10 cellular contexts compared by ENCODE assay signal in the genomic region with DNA sequence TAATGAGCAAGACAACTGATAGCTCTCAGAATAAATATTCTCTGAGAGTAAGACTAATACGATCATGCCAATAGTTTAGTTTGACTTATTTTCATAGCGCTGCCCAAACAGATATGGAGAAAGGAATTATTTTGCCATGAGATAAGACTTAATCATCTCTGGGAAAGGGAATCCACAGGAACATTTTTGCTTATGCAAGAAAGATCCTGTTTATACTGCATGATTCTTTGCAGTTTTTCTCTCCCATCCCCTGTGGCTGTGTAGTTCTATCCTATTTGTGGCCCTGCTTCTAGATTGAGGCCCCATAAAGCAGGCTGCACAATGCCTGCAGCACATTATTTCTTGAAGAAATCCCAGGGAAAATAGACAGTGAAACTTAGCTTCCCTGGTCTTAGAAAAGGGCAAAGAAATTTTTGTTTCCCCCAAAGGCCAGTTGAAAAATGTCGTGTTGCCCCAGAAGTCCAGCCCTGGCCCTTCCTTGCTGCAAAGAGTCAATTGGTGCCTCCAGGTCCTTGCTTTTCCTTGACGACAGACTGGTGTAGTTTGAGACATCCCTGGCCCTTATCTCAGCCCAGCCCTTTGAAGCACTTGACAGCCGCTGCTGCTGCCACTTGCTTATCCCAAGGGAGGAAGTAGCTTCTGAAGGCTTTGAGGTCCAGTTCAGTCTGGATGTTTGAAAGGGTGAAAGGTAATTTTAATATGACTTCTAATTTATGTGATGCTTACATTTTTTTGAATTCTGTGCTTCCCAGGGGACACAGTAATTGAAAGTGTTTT. TPM values are rescaled to one million over a fixed set of nuclear protein-coding genes. Genes with fewer than 3 reads are reported as not detected.
A peak's percentile ranks its signal among the peaks of the same experiment; 100 is the strongest.
DNase-seq lines count a peak whose midpoint lies in the region; ATAC-seq and TF ChIP-seq lines count a peak whose summit lies in the region.
"Had no signal": no experiment of that assay in that cellular context is flagged by ENCODE, and none has a peak within 500 bp of the region (broad histone marks: within the 10 kb centered on the region; RNA-seq: fewer than 3 reads in every experiment).

No MANE protein-coding gene starts in this region.

- TF ChIP-seq CTCF in RWPE2 (IDR thresholded peaks at IDR 0.05; ENCODE audit: poor library complexity, severe bottlenecking) = no peak
- no peak for TF ChIP-seq CTCF in gastroesophageal sphincter (IDR thresholded peaks at IDR 0.05)

- H3K9me3 ChIP-seq in RWPE2 (ENCODE audit: severe bottlenecking) (no peaks in the 10 kb centered on the region), gastroesophageal sphincter (no peaks in the 10 kb centered on the region)
- H3K9me3 ChIP-seq: adrenal gland, suprapubic skin had no signal

- H3K36me3 ChIP-seq in RWPE2 (ENCODE audit: low read depth) = no peaks in the 10 kb centered on the region
- H3K36me3 ChIP-seq in gastroesophageal sphincter = no peaks in the 10 kb centered on the region
- H3K36me3 ChIP-seq: adrenal gland, suprapubic skin had no signal

- no peak for TF ChIP-seq POLR2A in gastroesophageal sphincter (IDR thresholded peaks at IDR 0.05)

- WGBS in gastroesophageal sphincter (ENCODE audit: low coverage in 1 of 2), 2 donors = 28 to 41% methylated on average over 2 to 5 of the region's 5 CpGs

- H3K4me3 ChIP-seq in RWPE2 (ENCODE audit: severe bottlenecking) (no peak overlapping the region), gastroesophageal sphincter (no peak overlapping the region)
- H3K4me3 ChIP-seq: suprapubic skin had no signal

- ATAC-seq in RWPE2 (ENCODE audit: low read depth) = peak; percentile 72
- ATAC-seq in gastroesophageal sphincter = no peak

- DNase-seq in DMS 273 (lab: John Stamatoyannopoulos, UW; ENCODE audit: unreplicated experiment) = peak; percentile 21
- no peak for DNase-seq in DMS 273 treated with DMSO at 0.1 percent for 48 hours (lab: John Stamatoyannopoulos, UW)
- no peak for DNase-seq in RWPE2 (ENCODE audit: low spot score)
- peak; percentile 4 for DNase-seq in fibroblast of the conjunctiva (ENCODE audit: low read depth)
- peak; percentile 32 for DNase-seq in retina
- no peak for DNase-seq in H4 (ENCODE audit: low spot score)
- DNase-seq in activated T-cell treated with anti-CD3 and anti-CD28 coated beads for 4 hours = no peak

- peak overlapping the region; percentile 72 for H3K27ac ChIP-seq in RWPE2 (ENCODE audit: poor library complexity, severe bottlenecking)
- H3K27ac ChIP-seq in gastroesophageal sphincter = no peak overlapping the region
- H3K27ac ChIP-seq: adrenal gland, suprapubic skin had no signal

- no peak for TF ChIP-seq EP300 in gastroesophageal sphincter (IDR thresholded peaks at IDR 0.05)

- H3K27me3 ChIP-seq in RWPE2 (ENCODE audit: insufficient read depth, poor library complexity, severe bottlenecking) = no peaks in the 10 kb centered on the region
- no peaks in the 10 kb centered on the region for H3K27me3 ChIP-seq in gastroesophageal sphincter
- H3K27me3 ChIP-seq: adrenal gland, suprapubic skin had no signal

- peaks cover 26% of the 10 kb centered on the region for H3K4me1 ChIP-seq in RWPE2 (ENCODE audit: insufficient read depth, poor library complexity, severe bottlenecking)
- peaks cover 0 to 17% (median 4%) of the 10 kb centered on the region in 3 donors for H3K4me1 ChIP-seq in gastroesophageal sphincter

RNA-seq across cellular contexts. Expression of gene SH3RF1, which starts 45.0 kb away (rescaled TPM):
- 2.3 and 4.0 TPM in 2 replicates for total RNA-seq in H4 (2014; rRNA removed; shearing (Covaris generic))
- total RNA-seq in gastroesophageal sphincter = 10 to 100 TPM in 3 of 4 donors, 1 to 10 TPM in 1; 9.2 to 17.6 (median 13.3) TPM

Comparison
In these comparisons a context has a peak if more than half of its experiments do, and no peak if none do; other contexts are left out.
1. DNase-seq: peak in DMS 273 (single experiment), fibroblast of the conjunctiva (single experiment) and retina (single experiment); none in DMS 273 treated with DMSO at 0.1 percent for 48 hours (single experiment), RWPE2 (single experiment), H4 (single experiment) and activated T-cell treated with anti-CD3 and anti-CD28 coated beads for 4 hours (single experiment).